In the genomic region with DNA sequence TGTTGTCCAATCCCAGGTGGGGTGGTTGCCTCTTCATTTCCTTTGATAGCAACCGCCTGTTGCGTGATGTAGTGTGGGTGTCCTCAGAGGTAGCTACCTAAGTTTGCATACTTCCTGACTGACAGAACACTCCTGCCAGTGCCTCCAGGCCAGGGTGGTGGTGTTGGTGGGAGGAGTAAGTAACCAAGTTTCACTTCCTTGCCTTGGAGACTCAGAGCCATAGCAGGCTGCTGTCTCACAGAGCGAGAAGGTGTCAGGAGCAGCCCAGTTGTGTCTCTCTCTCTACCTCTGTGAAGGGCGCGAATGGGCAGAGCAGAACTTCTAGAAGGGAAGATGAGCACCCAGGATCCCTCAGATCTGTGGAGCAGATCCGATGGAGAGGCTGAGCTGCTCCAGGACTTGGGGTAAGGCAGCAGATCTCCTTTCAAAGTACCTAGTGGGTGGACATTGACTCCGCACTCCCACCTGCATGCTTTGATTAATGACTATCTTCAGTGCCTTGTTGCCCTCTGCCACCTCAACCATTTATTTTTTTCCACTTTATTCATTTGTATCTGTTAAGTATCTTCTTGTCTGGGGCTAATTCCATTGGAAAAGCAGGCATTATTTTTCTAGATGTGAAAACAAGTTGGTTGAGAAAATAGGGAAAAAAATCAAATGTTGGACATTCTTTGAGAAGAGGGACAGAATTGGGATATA, we compare ENCODE assay signal across 8 cellular contexts. TPM values are rescaled to one million over a fixed set of nuclear protein-coding genes. Genes with fewer than 3 reads are reported as not detected.
DNase-seq lines count a peak whose midpoint lies in the region; ATAC-seq, FAIRE-seq and TF ChIP-seq lines count a peak whose summit lies in the region.

Gene DAPP1 (plus strand): TSS at position 217 of the 699 bp plus-strand sequence. CDS start 87 bp downstream, at position 304.

- H3K36me3 ChIP-seq in OCI-LY1 (ENCODE audit: insufficient read depth, low read length) (no peaks in the 10 kb centered on the region), keratinocyte (ENCODE audit: control insufficient read depth in 2 of 2, extremely low read depth in 1 of 2, insufficient read depth in 2 of 2, low read length in 2 of 2) (peaks cover 2 to 3% of the 10 kb centered on the region in 2 experiments)

- peak; percentile 94 for TF ChIP-seq POLR2A in GM15510 (IDR thresholded peaks at IDR 0.05; ENCODE audit: borderline replicate concordance, extremely low read depth, insufficient read length)

- no peaks in the 10 kb centered on the region for H4K20me1 ChIP-seq in OCI-LY1 (ENCODE audit: insufficient read depth, low read length)
- H4K20me1 ChIP-seq in keratinocyte (ENCODE audit: control insufficient read depth, extremely low read depth, insufficient read depth, low read length), result peaks cover 5% of the 10 kb centered on the region

- TF ChIP-seq CTCF in OCI-LY1 (IDR thresholded peaks at IDR 0.05; ENCODE audit: low read length) (no peak), keratinocyte (optimal IDR thresholded peaks at IDR 0.05 in 1 of 3, IDR thresholded peaks at IDR 0.05 in 1 of 3, conservative IDR thresholded peaks at IDR 0.05 in 1 of 3; ENCODE audit: extremely low read depth in 1 of 3, insufficient read depth in 2 of 3, low read length in 3 of 3) (no peak)

- H3F3A ChIP-seq in OCI-LY1 (ENCODE audit: insufficient read depth, low read length), result no peaks in the 10 kb centered on the region

- peaks cover 3% of the 10 kb centered on the region for H3K9me1 ChIP-seq in keratinocyte (ENCODE audit: control insufficient read depth, extremely low read depth, insufficient read depth, low read length)

- H3K9me3 ChIP-seq in OCI-LY1 (ENCODE audit: low read length), result no peaks in the 10 kb centered on the region
- H3K9me3 ChIP-seq in keratinocyte (ENCODE audit: control insufficient read depth, low read depth, low read length), result no peaks in the 10 kb centered on the region

- H3K4me2 ChIP-seq in OCI-LY1 (ENCODE audit: low read length) (peak within 1 kb of the TSS; percentile 90), keratinocyte (ENCODE audit: control insufficient read depth, extremely low read depth, insufficient read depth, low read depth, low read length) (peak within 1 kb of the TSS; percentile 79)

- DNase-seq in activated T-cell treated with anti-CD3 and anti-CD28 coated beads, Interleukin-2, amount 50 U/mL, for 48 hours, result peak; percentile 80 to 82
- DNase-seq in keratinocyte (ENCODE audit: low read depth, low spot score) (peak; percentile 94), NCI-H2196 treated with DMSO at 0.1 percent for 48 hours (lab: John Stamatoyannopoulos, UW; ENCODE audit: unreplicated experiment) (no peak), SHP77 (lab: John Stamatoyannopoulos, UW) (no peak)
- peak; percentile 37 to 54 for DNase-seq in stimulated activated CD8-positive, alpha-beta memory T cell treated with anti-CD3 and anti-CD28 coated beads, Interleukin-2, amount 100 ng/mL, for 48 hours (ENCODE audit: low read depth in 2 of 2)

- H3K27me3 ChIP-seq in OCI-LY1 (ENCODE audit: insufficient read depth, low read length), result no peaks in the 10 kb centered on the region
- no peaks in the 10 kb centered on the region for H3K27me3 ChIP-seq in keratinocyte (ENCODE audit: control insufficient read depth, extremely low read depth, insufficient read depth, low read length)

- H2AFZ ChIP-seq in OCI-LY1 (ENCODE audit: low read length) (no peak within 1 kb of the TSS), keratinocyte (ENCODE audit: control insufficient read depth, low read length) (no peak within 1 kb of the TSS)

- peak; percentile 96 for ATAC-seq in HG02642 (IDR thresholded peaks at IDR 0.05; ENCODE audit: poor library complexity, unreplicated experiment)

- H3K27ac ChIP-seq in OCI-LY1 (ENCODE audit: low read depth, low read length, poor library complexity, severe bottlenecking) (peak within 1 kb of the TSS; percentile 88), keratinocyte (ENCODE audit: control insufficient read depth, insufficient read depth, low read length) (peak within 1 kb of the TSS; percentile 98)

- no peaks in the 10 kb centered on the region for H3K9me2 ChIP-seq in OCI-LY1 (ENCODE audit: low read depth, low read length)

- H3K4me3 ChIP-seq in OCI-LY1 (ENCODE audit: low read depth, low read length, poor library complexity, severe bottlenecking) (peak within 1 kb of the TSS; percentile 80), keratinocyte (ENCODE audit: control insufficient read depth in 2 of 3, extremely low read depth in 1 of 3, insufficient read depth in 2 of 3, low read depth in 1 of 3, low read length in 3 of 3) (peak within 1 kb of the TSS; percentile 63 to 96 (median 77))

- H3K9ac ChIP-seq in OCI-LY1 (ENCODE audit: low read length), result peak within 1 kb of the TSS; percentile 84
- peak within 1 kb of the TSS; percentile 98 for H3K9ac ChIP-seq in keratinocyte (ENCODE audit: control insufficient read depth, extremely low read depth, insufficient read depth, low read length)

- H3K4me1 ChIP-seq in OCI-LY1 (ENCODE audit: insufficient read depth, low read length, severe bottlenecking) (peaks cover 57% of the 10 kb centered on the region), keratinocyte (ENCODE audit: control insufficient read depth, extremely low read depth, insufficient read depth, low read length) (peaks cover 45% of the 10 kb centered on the region)

- H3K79me2 ChIP-seq in OCI-LY1 (ENCODE audit: insufficient read depth, low read length), result peaks cover 38% of the 10 kb centered on the region
- H3K79me2 ChIP-seq in keratinocyte (ENCODE audit: control insufficient read depth, insufficient read depth, low read length), result peaks cover 50% of the 10 kb centered on the region

- dilution Hi-C loops in keratinocyte (cut with MboI; ENCODE audit: extremely low pct_ligation_motif_present, low sequenced_read_pairs), result no loop called here

- FAIRE-seq in keratinocyte (lab: Jason Lieb, UNC), result peak; percentile 99

RNA-seq across cellular contexts. Expression of gene DAPP1, which starts in this region (rescaled TPM):
- polyA plus RNA-seq in keratinocyte, result 70.1 to 80.3 TPM (median 73.1 TPM) in 3 replicates
- polyA plus RNA-seq in keratinocyte (2011; ENCODE audit: low read depth), result 81.6 TPM
- polyA plus RNA-seq in keratinocyte (2011; cell fraction: cytosol; rRNA removed), result 55.4 and 101 TPM in 2 replicates
- 96.6 and 115 TPM in 2 replicates for polyA plus RNA-seq in keratinocyte (2011; cell fraction: nucleus; rRNA removed)
- polyA plus RNA-seq in keratinocyte (2012; ENCODE audit: low replicate concordance), result 56.4 and 108 TPM in 2 replicates
- polyA minus RNA-seq in keratinocyte, result 41.2 to 124 TPM (median 103 TPM) in 3 replicates
- 44.5 TPM for polyA minus RNA-seq in keratinocyte (2011; cell fraction: cytosol; rRNA and poly(A)+ RNA removed)
- 80.8 and 144 TPM in 2 replicates for polyA minus RNA-seq in keratinocyte (2011; cell fraction: nucleus; rRNA and poly(A)+ RNA removed)

Comparison
In these comparisons a context has a peak if more than half of its experiments do, and no peak if none do; other contexts are left out.
1. DNase-seq: peak in activated T-cell treated with anti-CD3 and anti-CD28 coated beads, Interleukin-2, amount 50 U/mL, for 48 hours (2 of 2), keratinocyte (single experiment) and stimulated activated CD8-positive, alpha-beta memory T cell treated with anti-CD3 and anti-CD28 coated beads, Interleukin-2, amount 100 ng/mL, for 48 hours (2 of 2); none in NCI-H2196 treated with DMSO at 0.1 percent for 48 hours (single experiment) and SHP77 (0 of 2).